ENCODE assay signal across 1 cellular context in genomic region chrX:53065066-53065465, GRCh38.
TF ChIP-seq lines count a peak whose summit lies in the region.

No MANE protein-coding gene starts in this region.

TF ChIP-seq in IMR-90, 13 proteins besides CTCF, POLR2A, EP300 and RAD21 (continued from another document):
- TF ChIP-seq MAZ (IDR thresholded peaks at IDR 0.05; ENCODE audit: borderline replicate concordance, low read depth, low read length) = no peak
- no peak for TF ChIP-seq BHLHE40 (IDR thresholded peaks at IDR 0.05; ENCODE audit: low read depth, low read length)
- TF ChIP-seq CEBPB (IDR thresholded peaks at IDR 0.05; ENCODE audit: low read depth, low read length) = no peak
- TF ChIP-seq MXI1 (IDR thresholded peaks at IDR 0.05; ENCODE audit: borderline replicate concordance, low read depth, low read length) = no peak
- no peak for TF ChIP-seq RFX5 (IDR thresholded peaks at IDR 0.05; ENCODE audit: low read depth, low read length)
- TF ChIP-seq SMC3 (IDR thresholded peaks at IDR 0.05; ENCODE audit: low read depth, low read length) = no peak
- no peak for TF ChIP-seq USF2 (IDR thresholded peaks at IDR 0.05; ENCODE audit: low read depth, low read length)
- no peak for TF ChIP-seq MAFK (IDR thresholded peaks at IDR 0.05; ENCODE audit: low read depth, low read length)
- TF ChIP-seq NFE2L2 (IDR thresholded peaks at IDR 0.05; ENCODE audit: low read depth, low read length) = no peak
TF ChIP-seq in IMR-90: peak in this region for 0.
